In genomic region chr12:42144174-42144423, GRCh38 we compare ENCODE assay signal across 7 cellular contexts. TPM values are rescaled to one million over a fixed set of nuclear protein-coding genes. Genes with fewer than 3 reads are reported as not detected.
A peak's percentile ranks its signal among the peaks of the same experiment; 100 is the strongest.
DNase-seq lines count a peak whose midpoint lies in the region; ATAC-seq and TF ChIP-seq lines count a peak whose summit lies in the region.

No MANE protein-coding gene starts in this region.

- no TSS peak for BruUV-seq in mammary epithelial cell (replicated peaks; lab: Mats Ljungman, UMichigan)

- WGBS in mammary epithelial cell (ENCODE audit: low coverage, missing lambda C conversion rate), result 0% methylated on average over 8 of the region's 23 CpGs

- peak overlapping the region; percentile 80 for H3K4me2 ChIP-seq in mammary epithelial cell (ENCODE audit: insufficient read depth, low read depth, low read length)

- DNase-seq in HL-60 (ENCODE audit: low read depth in 1 of 2, low spot score in 1 of 2) (peak in 1 of 2 experiments; percentile 21), mammary epithelial cell (no peak), globus pallidus (ENCODE audit: low spot score) (no peak), NCI-H1048 (lab: John Stamatoyannopoulos, UW) (no peak), NCI-H1930 (lab: John Stamatoyannopoulos, UW) (no peak)

- H4K20me1 ChIP-seq in mammary epithelial cell (ENCODE audit: insufficient read depth, low read length), result no peaks in the 10 kb centered on the region

- dilution Hi-C loops in mammary epithelial cell (cut with HindIII; ENCODE audit: low sequenced_read_pairs), result no loop called here

- no peaks in the 10 kb centered on the region for H3K36me3 ChIP-seq in mammary epithelial cell (ENCODE audit: insufficient read depth, low read length)
- H3K36me3 ChIP-seq in muscle layer of duodenum (ENCODE audit: control insufficient read depth in 1 of 2, insufficient read depth in 2 of 2, low read length in 2 of 2), result no peaks in the 10 kb centered on the region

- in situ Hi-C loops in mammary epithelial cell (cut with MboI; ENCODE audit: low sequenced_read_pairs in 2 of 2), result loop anchor here (25.0 kb wide), 3 partner anchors 418 to 1168 kb away; no protein-coding TSS in a partner anchor

- peak overlapping the region; percentile 88 for H3K9ac ChIP-seq in mammary epithelial cell (ENCODE audit: insufficient read depth, low read length)

- H3K27me3 ChIP-seq in HL-60 (ENCODE audit: insufficient read depth, poor library complexity, severe bottlenecking), result no peaks in the 10 kb centered on the region
- H3K27me3 ChIP-seq in mammary epithelial cell (ENCODE audit: insufficient read depth, low read length), result no peaks in the 10 kb centered on the region
- H3K27me3 ChIP-seq in muscle layer of duodenum (ENCODE audit: low read depth, low read length), result no peaks in the 10 kb centered on the region

- H3K27ac ChIP-seq in HL-60 (replicated peaks), result peak overlapping the region; percentile 48
- H3K27ac ChIP-seq in mammary epithelial cell (ENCODE audit: insufficient read depth, low read depth, low read length), result peak overlapping the region; percentile 65
- H3K27ac ChIP-seq in muscle layer of duodenum (ENCODE audit: low read length), result peak overlapping the region; percentile 53

- CTCF ChIA-PET in mammary epithelial cell (lab: Charles Lee; ENCODE audit: low non-redundant PET), result no interaction called here

- peak; percentile 8 for ATAC-seq in GM18861 (IDR thresholded peaks at IDR 0.05; ENCODE audit: unreplicated experiment)

- H3K79me2 ChIP-seq in mammary epithelial cell (ENCODE audit: insufficient read depth, low read length), result peaks cover 52% of the 10 kb centered on the region

- H3K4me1 ChIP-seq in mammary epithelial cell (ENCODE audit: insufficient read depth, low read length) (peaks cover 31% of the 10 kb centered on the region), muscle layer of duodenum (ENCODE audit: control insufficient read depth in 1 of 2, insufficient read depth in 2 of 2, low read length in 2 of 2) (peaks cover 0 to 6% of the 10 kb centered on the region in 2 donors)

- TF ChIP-seq CTCF in HL-60 (IDR thresholded peaks at IDR 0.05; ENCODE audit: insufficient read depth, low read length) (no peak), mammary epithelial cell (conservative IDR thresholded peaks at IDR 0.05 in 1 of 2, IDR thresholded peaks at IDR 0.05 in 1 of 2; ENCODE audit: extremely low read depth in 1 of 2, insufficient read depth in 1 of 2, low read depth in 1 of 2, low read length in 2 of 2) (no peak)

- intact Hi-C loops in mammary epithelial cell (cut with micrococcal nuclease), result loop anchor here (2.0 to 10.0 kb wide), 4 partner anchors 93 to 1141 kb away; partner anchors contain the start of genes PPHLN1 and ZCRB1

- H2AFZ ChIP-seq in mammary epithelial cell (ENCODE audit: low read depth, low read length), result peak overlapping the region; percentile 85

- no peaks in the 10 kb centered on the region for H3K9me3 ChIP-seq in mammary epithelial cell (replicated peaks; ENCODE audit: insufficient read depth, low read length)
- H3K9me3 ChIP-seq in muscle layer of duodenum (ENCODE audit: control insufficient read depth in 1 of 2, low read length in 2 of 2), result no peaks in the 10 kb centered on the region

- H3K4me3 ChIP-seq in HL-60 (replicated peaks; ENCODE audit: insufficient read depth, low read length), result peak overlapping the region; percentile 72
- peak overlapping the region; percentile 78 to 96 (median 93) for H3K4me3 ChIP-seq in mammary epithelial cell (replicated peaks in 1 of 3; ENCODE audit: insufficient read depth in 1 of 3, low read depth in 2 of 3, low read length in 3 of 3)
- peak overlapping the region; percentile 75 to 76 for H3K4me3 ChIP-seq in muscle layer of duodenum (ENCODE audit: low read depth in 1 of 2, low read length in 2 of 2)

RNA-seq across cellular contexts. Expression of gene GXYLT1, which starts 0.6 kb away (rescaled TPM):
- total RNA-seq in mammary epithelial cell, result 10 to 100 TPM; 14.2 to 15.2 TPM
- 6.5 TPM for polyA plus RNA-seq in mammary epithelial cell
- polyA minus RNA-seq in mammary epithelial cell, result 5.6 TPM
